Comparison of ENCODE assay signal across 24 cellular contexts in genomic region chr4:188178276-188178675, GRCh38. TPM values are rescaled to one million over a fixed set of nuclear protein-coding genes. Genes with fewer than 3 reads are reported as not detected.
"Had no signal": no experiment of that assay in that cellular context is flagged by ENCODE, and none has a peak within 500 bp of the region (broad histone marks: within the 10 kb centered on the region; RNA-seq: fewer than 3 reads in every experiment).

No MANE protein-coding gene starts in this region.

- H3K27ac ChIP-seq: esophagus squamous epithelium, right atrium auricular region, thyroid gland had no signal

- H3K9me3 ChIP-seq: right atrium auricular region, thyroid gland had no signal

- H3K4me3 ChIP-seq: esophagus squamous epithelium, lung, right atrium auricular region, thyroid gland had no signal

- H3K4me1 ChIP-seq: esophagus squamous epithelium, right atrium auricular region, thyroid gland had no signal

- H3K27me3 ChIP-seq: esophagus squamous epithelium, right atrium auricular region, thyroid gland had no signal

- FAIRE-seq: keratinocyte had no signal

- H3K4me3 Mint-ChIP-seq: activated B cell treated with CpG ODN at 0.5 μM for 24 hours; activated CD4-positive, alpha-beta memory T cell treated with anti-CD3 and anti-CD28 coated beads, Interleukin-2, amount 10 ng/mL, durations not matched to agents 7 days and 5 days; activated CD8-positive, alpha-beta memory T cell treated with anti-CD3 and anti-CD28 coated beads, Interleukin-2, amount 10 ng/mL, durations not matched to agents 7 days and 5 days; nephron progenitor cell had no signal

- H3K36me3 ChIP-seq: esophagus squamous epithelium, right atrium auricular region, thyroid gland had no signal

- H3K27ac Mint-ChIP-seq: activated B cell treated with CpG ODN at 0.5 μM for 24 hours; activated CD4-positive, alpha-beta memory T cell treated with anti-CD3 and anti-CD28 coated beads, Interleukin-2, amount 10 ng/mL, durations not matched to agents 7 days and 5 days; activated CD8-positive, alpha-beta memory T cell treated with anti-CD3 and anti-CD28 coated beads, Interleukin-2, amount 10 ng/mL, durations not matched to agents 7 days and 5 days; activated T-helper 2 cell treated with anti-CD3 and anti-CD28 coated beads, Interferon-gamma antibody, Interleukin-2, Interleukin-4, amounts not matched to agents 10 μg/mL and 5 μg/mL and 100 μg/mL, durations not matched to agents 14 hours and 24 hours and 36 hours; nephron progenitor cell had no signal

- H3K4me1 Mint-ChIP-seq: activated B cell treated with CpG ODN at 0.5 μM for 24 hours; activated CD4-positive, alpha-beta memory T cell treated with anti-CD3 and anti-CD28 coated beads, Interleukin-2, amount 10 ng/mL, durations not matched to agents 7 days and 5 days; activated CD8-positive, alpha-beta memory T cell treated with anti-CD3 and anti-CD28 coated beads, Interleukin-2, amount 10 ng/mL, durations not matched to agents 7 days and 5 days; nephron progenitor cell had no signal

- ATAC-seq: activated CD8-positive, alpha-beta memory T cell treated with anti-CD3 and anti-CD28 coated beads, Interleukin-2, amount 10 ng/mL, durations not matched to agents 7 days and 5 days; left lobe of liver had no signal

- DNase-seq: activated B cell treated with CpG ODN at 0.5 μM for 24 hours; activated CD4-positive, alpha-beta memory T cell treated with anti-CD3 and anti-CD28 coated beads, Interleukin-2, amount 10 ng/mL, durations not matched to agents 7 days and 5 days; activated CD4-positive, alpha-beta T cell treated with anti-CD3 and anti-CD28 coated beads for 4 hours; activated CD8-positive, alpha-beta memory T cell treated with anti-CD3 and anti-CD28 coated beads, Interleukin-2, amount 10 ng/mL, durations not matched to agents 7 days and 5 days; activated naive CD4-positive, alpha-beta T cell treated with Interleukin-2 at 50 U/mL for 16 hours; aorta; cerebellar nuclear complex; effector CD8-positive, alpha-beta T cell; esophagus squamous epithelium; glutamatergic neuron; nephron progenitor cell; nucleus accumbens; stimulated activated CD4-positive, alpha-beta T cell treated with anti-CD3 and anti-CD28 coated beads, Interleukin-2, amount 100 ng/mL, for 24 hours; stimulated activated naive CD4-positive, alpha-beta T cell treated with Interleukin-2 at 50 U/mL for 16 hours; thyroid gland had no signal

- H3K36me3 Mint-ChIP-seq: activated CD8-positive, alpha-beta memory T cell treated with anti-CD3 and anti-CD28 coated beads, Interleukin-2, amount 10 ng/mL, durations not matched to agents 7 days and 5 days had no signal

- H3K27me3 Mint-ChIP-seq: activated B cell treated with CpG ODN at 0.5 μM for 24 hours; activated CD4-positive, alpha-beta memory T cell treated with anti-CD3 and anti-CD28 coated beads, Interleukin-2, amount 10 ng/mL, durations not matched to agents 7 days and 5 days; activated CD8-positive, alpha-beta memory T cell treated with anti-CD3 and anti-CD28 coated beads, Interleukin-2, amount 10 ng/mL, durations not matched to agents 7 days and 5 days had no signal

RNA-seq across cellular contexts. Expression of gene TRIML1, which starts 39.0 kb away (rescaled TPM):
- total RNA-seq: activated B cell treated with CpG ODN at 0.5 μM for 24 hours; activated CD4-positive, alpha-beta memory T cell treated with anti-CD3 and anti-CD28 coated beads, Interleukin-2, amount 10 ng/mL, durations not matched to agents 7 days and 5 days; activated CD8-positive, alpha-beta memory T cell treated with anti-CD3 and anti-CD28 coated beads, Interleukin-2, amount 10 ng/mL, durations not matched to agents 7 days and 5 days; activated T-helper 2 cell treated with anti-CD3 and anti-CD28 coated beads, Interferon-gamma antibody, Interleukin-2, Interleukin-4, amounts not matched to agents 10 μg/mL and 5 μg/mL and 100 μg/mL, durations not matched to agents 14 hours and 24 hours and 36 hours; aorta; esophagus squamous epithelium; left lobe of liver; lung; myocyte; posterior vena cava; right atrium auricular region; subcutaneous adipose tissue; thyroid gland; urinary bladder had no signal
